In genomic region chr1:88175631-88176226, GRCh38 we compare ENCODE assay signal across 13 cellular contexts.
DNase-seq lines count a peak whose midpoint lies in the region; ATAC-seq and TF ChIP-seq lines count a peak whose summit lies in the region.
"Had no signal": no experiment of that assay in that cellular context is flagged by ENCODE, and none has a peak within 500 bp of the region (broad histone marks: within the 10 kb centered on the region; RNA-seq: fewer than 3 reads in every experiment).

No MANE protein-coding gene starts in this region.

- ATAC-seq in Right ventricle myocardium superior (ENCODE audit: poor library complexity) (no peak), right lobe of liver (peak; percentile 72 to 89 (median 80)), upper lobe of right lung (peak; percentile 61), HG02885 (IDR thresholded peaks at IDR 0.05; ENCODE audit: poor library complexity, unreplicated experiment) (no peak)
- ATAC-seq: natural killer cell had no signal

- TF ChIP-seq POLR2A in right lobe of liver (IDR thresholded peaks at IDR 0.05), result no peak

- TF ChIP-seq CTCF in cardiac muscle cell (IDR thresholded peaks at IDR 0.05; ENCODE audit: low read depth, low read length) (no peak), cardiac fibroblast (IDR thresholded peaks at IDR 0.05; ENCODE audit: low read depth, low read length) (no peak), right lobe of liver (IDR thresholded peaks at IDR 0.05) (no peak), upper lobe of right lung (IDR thresholded peaks at IDR 0.05) (no peak)

- no peaks in the 10 kb centered on the region for H3K27me3 ChIP-seq in cardiac muscle cell
- no peaks in the 10 kb centered on the region for H3K27me3 ChIP-seq in right lobe of liver
- no peaks in the 10 kb centered on the region for H3K27me3 ChIP-seq in upper lobe of right lung

- no peaks in the 10 kb centered on the region for H3K4me1 ChIP-seq in cardiac muscle cell (ENCODE audit: low read depth)
- H3K4me1 ChIP-seq in right lobe of liver, result peaks cover 0 to 28% (median 4%) of the 10 kb centered on the region in 4 donors
- H3K4me1 ChIP-seq in upper lobe of right lung, result no peaks in the 10 kb centered on the region

- DNase-seq in cardiac muscle cell (ENCODE audit: low read depth in 1 of 2, low spot score in 1 of 2) (peak; percentile 2 to 13), Right ventricle myocardium superior (no peak), cardiac fibroblast (ENCODE audit: low read depth in 2 of 2) (peak; percentile 14 to 30), right lobe of liver (peak in 2 of 3 donors; percentile 59 to 66), upper lobe of right lung (no peak)
- no peak for DNase-seq in activated CD4-positive, CD25-positive, alpha-beta regulatory T cell treated with anti-CD3 and anti-CD28 coated beads, Interleukin-2, amount 50 U/mL, for 72 hours
- DNase-seq in activated naive CD4-positive, alpha-beta T cell (lab: John Stamatoyannopoulos, UW), result no peak
- DNase-seq: activated CD4-positive, CD25-positive, alpha-beta regulatory T cell; erythroblast; KBM-7; natural killer cell; NCI-H2029 had no signal

- intact Hi-C loops in Right ventricle myocardium superior (cut with DNase I) (no loop called here), right lobe of liver (cut with DNase I) (no loop called here), upper lobe of right lung (cut with DNase I) (no loop called here)

- H3K4me3 ChIP-seq in cardiac muscle cell (no peak overlapping the region), cardiac fibroblast (replicated peaks in 1 of 2; ENCODE audit: low read depth in 2 of 2, low read length in 2 of 2) (no peak overlapping the region), right lobe of liver (peak overlapping the region in 2 of 3 donors; percentile 40 to 43), upper lobe of right lung (no peak overlapping the region)

- no peak overlapping the region for H3K27ac ChIP-seq in cardiac muscle cell
- peak overlapping the region; percentile 70 to 86 (median 80) for H3K27ac ChIP-seq in right lobe of liver
- H3K27ac ChIP-seq in upper lobe of right lung, result no peak overlapping the region

- H3K36me3 ChIP-seq in cardiac muscle cell (no peaks in the 10 kb centered on the region), right lobe of liver (no peaks in the 10 kb centered on the region), upper lobe of right lung (no peaks in the 10 kb centered on the region)

- H3K9me3 ChIP-seq in cardiac muscle cell (ENCODE audit: low read depth) (no peaks in the 10 kb centered on the region), right lobe of liver (no peaks in the 10 kb centered on the region), upper lobe of right lung (no peaks in the 10 kb centered on the region)

- WGBS in right lobe of liver (ENCODE audit: insufficient coverage, low coverage, low lambda C conversion rate, missing lambda C conversion rate), result 26% methylated on average over 10 of the region's 10 CpGs

Comparison
In these comparisons a context has a peak if more than half of its experiments do, and no peak if none do; other contexts are left out.
1. DNase-seq: peak in cardiac muscle cell (2 of 2), cardiac fibroblast (2 of 2) and right lobe of liver (2 of 3); none in Right ventricle myocardium superior (single experiment), upper lobe of right lung (single experiment), activated CD4-positive, CD25-positive, alpha-beta regulatory T cell treated with anti-CD3 and anti-CD28 coated beads, Interleukin-2, amount 50 U/mL, for 72 hours (single experiment) and activated naive CD4-positive, alpha-beta T cell (0 of 4).
2. H3K27ac ChIP-seq: peak in right lobe of liver (3 of 3); none in cardiac muscle cell (single experiment) and upper lobe of right lung (single experiment).
3. H3K4me3 ChIP-seq: peak in right lobe of liver (2 of 3); none in cardiac muscle cell (single experiment), cardiac fibroblast (0 of 2) and upper lobe of right lung (single experiment).
4. ATAC-seq: peak in right lobe of liver (4 of 4) and upper lobe of right lung (single experiment); none in Right ventricle myocardium superior (single experiment) and HG02885 (single experiment).